1 cellular context compared by ENCODE assay signal in genomic region chr17:81287155-81287554, GRCh38.
TF ChIP-seq lines count a peak whose summit lies in the region.

No MANE protein-coding gene starts in this region.

TF ChIP-seq in WTC11, 78 proteins besides CTCF, POLR2A, EP300 and RAD21 (continued from another document):
- TF ChIP-seq, protein P1, sequence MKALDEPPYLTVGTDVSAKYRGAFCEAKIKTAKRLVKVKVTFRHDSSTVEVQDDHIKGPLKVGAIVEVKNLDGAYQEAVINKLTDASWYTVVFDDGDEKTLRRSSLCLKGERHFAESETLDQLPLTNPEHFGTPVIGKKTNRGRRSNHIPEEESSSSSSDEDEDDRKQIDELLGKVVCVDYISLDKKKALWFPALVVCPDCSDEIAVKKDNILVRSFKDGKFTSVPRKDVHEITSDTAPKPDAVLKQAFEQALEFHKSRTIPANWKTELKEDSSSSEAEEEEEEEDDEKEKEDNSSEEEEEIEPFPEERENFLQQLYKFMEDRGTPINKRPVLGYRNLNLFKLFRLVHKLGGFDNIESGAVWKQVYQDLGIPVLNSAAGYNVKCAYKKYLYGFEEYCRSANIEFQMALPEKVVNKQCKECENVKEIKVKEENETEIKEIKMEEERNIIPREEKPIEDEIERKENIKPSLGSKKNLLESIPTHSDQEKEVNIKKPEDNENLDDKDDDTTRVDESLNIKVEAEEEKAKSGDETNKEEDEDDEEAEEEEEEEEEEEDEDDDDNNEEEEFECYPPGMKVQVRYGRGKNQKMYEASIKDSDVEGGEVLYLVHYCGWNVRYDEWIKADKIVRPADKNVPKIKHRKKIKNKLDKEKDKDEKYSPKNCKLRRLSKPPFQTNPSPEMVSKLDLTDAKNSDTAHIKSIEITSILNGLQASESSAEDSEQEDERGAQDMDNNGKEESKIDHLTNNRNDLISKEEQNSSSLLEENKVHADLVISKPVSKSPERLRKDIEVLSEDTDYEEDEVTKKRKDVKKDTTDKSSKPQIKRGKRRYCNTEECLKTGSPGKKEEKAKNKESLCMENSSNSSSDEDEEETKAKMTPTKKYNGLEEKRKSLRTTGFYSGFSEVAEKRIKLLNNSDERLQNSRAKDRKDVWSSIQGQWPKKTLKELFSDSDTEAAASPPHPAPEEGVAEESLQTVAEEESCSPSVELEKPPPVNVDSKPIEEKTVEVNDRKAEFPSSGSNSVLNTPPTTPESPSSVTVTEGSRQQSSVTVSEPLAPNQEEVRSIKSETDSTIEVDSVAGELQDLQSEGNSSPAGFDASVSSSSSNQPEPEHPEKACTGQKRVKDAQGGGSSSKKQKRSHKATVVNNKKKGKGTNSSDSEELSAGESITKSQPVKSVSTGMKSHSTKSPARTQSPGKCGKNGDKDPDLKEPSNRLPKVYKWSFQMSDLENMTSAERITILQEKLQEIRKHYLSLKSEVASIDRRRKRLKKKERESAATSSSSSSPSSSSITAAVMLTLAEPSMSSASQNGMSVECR (CRISPR knock-in tag; IDR thresholded peaks at IDR 0.05; ENCODE audit: borderline replicate concordance) = no peak
- TF ChIP-seq JAZF1 (CRISPR knock-in tag; IDR thresholded peaks at IDR 0.05) = no peak
- TF ChIP-seq, protein P2, sequence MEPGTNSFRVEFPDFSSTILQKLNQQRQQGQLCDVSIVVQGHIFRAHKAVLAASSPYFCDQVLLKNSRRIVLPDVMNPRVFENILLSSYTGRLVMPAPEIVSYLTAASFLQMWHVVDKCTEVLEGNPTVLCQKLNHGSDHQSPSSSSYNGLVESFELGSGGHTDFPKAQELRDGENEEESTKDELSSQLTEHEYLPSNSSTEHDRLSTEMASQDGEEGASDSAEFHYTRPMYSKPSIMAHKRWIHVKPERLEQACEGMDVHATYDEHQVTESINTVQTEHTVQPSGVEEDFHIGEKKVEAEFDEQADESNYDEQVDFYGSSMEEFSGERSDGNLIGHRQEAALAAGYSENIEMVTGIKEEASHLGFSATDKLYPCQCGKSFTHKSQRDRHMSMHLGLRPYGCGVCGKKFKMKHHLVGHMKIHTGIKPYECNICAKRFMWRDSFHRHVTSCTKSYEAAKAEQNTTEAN (CRISPR knock-in tag; IDR thresholded peaks at IDR 0.05) = no peak
- TF ChIP-seq, protein P3, sequence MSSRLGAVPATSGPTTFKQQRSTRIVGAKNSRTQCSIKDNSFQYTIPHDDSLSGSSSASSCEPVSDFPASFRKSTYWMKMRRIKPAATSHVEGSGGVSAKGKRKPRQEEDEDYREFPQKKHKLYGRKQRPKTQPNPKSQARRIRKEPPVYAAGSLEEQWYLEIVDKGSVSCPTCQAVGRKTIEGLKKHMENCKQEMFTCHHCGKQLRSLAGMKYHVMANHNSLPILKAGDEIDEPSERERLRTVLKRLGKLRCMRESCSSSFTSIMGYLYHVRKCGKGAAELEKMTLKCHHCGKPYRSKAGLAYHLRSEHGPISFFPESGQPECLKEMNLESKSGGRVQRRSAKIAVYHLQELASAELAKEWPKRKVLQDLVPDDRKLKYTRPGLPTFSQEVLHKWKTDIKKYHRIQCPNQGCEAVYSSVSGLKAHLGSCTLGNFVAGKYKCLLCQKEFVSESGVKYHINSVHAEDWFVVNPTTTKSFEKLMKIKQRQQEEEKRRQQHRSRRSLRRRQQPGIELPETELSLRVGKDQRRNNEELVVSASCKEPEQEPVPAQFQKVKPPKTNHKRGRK (CRISPR knock-in tag; IDR thresholded peaks at IDR 0.05; ENCODE audit: borderline replicate concordance) = no peak
- TF ChIP-seq ZNF263 (CRISPR knock-in tag; IDR thresholded peaks at IDR 0.05; ENCODE audit: low read depth) = no peak
- TF ChIP-seq RELA (CRISPR knock-in tag; IDR thresholded peaks at IDR 0.05; ENCODE audit: borderline replicate concordance) = no peak
- no peak for TF ChIP-seq NR3C1 (CRISPR knock-in tag; conservative IDR thresholded peaks at IDR 0.05; ENCODE audit: low read depth)
- no peak for TF ChIP-seq NFE2L1 (CRISPR knock-in tag; IDR thresholded peaks at IDR 0.05)
- TF ChIP-seq CREM (CRISPR knock-in tag; IDR thresholded peaks at IDR 0.05) = no peak
- TF ChIP-seq NR1H2 (CRISPR knock-in tag; IDR thresholded peaks at IDR 0.05) = no peak
- no peak for TF ChIP-seq ZBTB21 (CRISPR knock-in tag; IDR thresholded peaks at IDR 0.05; ENCODE audit: borderline replicate concordance)
- TF ChIP-seq, protein P4, sequence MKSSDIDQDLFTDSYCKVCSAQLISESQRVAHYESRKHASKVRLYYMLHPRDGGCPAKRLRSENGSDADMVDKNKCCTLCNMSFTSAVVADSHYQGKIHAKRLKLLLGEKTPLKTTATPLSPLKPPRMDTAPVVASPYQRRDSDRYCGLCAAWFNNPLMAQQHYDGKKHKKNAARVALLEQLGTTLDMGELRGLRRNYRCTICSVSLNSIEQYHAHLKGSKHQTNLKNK (CRISPR knock-in tag; IDR thresholded peaks at IDR 0.05) = no peak
- no peak for TF ChIP-seq RORB (CRISPR knock-in tag; IDR thresholded peaks at IDR 0.05)
- no peak for TF ChIP-seq NR2C2 (CRISPR knock-in tag; IDR thresholded peaks at IDR 0.05)
- TF ChIP-seq FOXP1 (CRISPR knock-in tag; IDR thresholded peaks at IDR 0.05; ENCODE audit: borderline replicate concordance) = no peak
